ENCODE assay signal across 20 cellular contexts in the genomic region with DNA sequence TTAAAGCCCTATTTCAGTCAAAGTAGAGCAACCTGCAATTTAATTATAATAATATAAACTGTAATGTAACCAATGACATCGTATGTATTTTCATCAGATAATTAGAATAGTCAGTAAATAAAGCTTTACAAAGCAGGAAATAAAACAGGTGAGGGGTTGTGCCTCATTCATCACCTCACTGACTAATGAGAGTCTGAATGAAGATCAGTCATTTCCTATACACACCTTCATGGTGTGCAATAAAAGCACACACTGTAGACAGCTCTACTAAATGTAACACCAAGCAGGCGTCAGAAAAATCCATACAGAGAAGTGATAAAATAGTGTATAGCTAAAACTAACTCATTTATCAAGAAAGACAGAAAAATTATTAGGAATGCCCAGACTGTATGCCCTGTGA.
"Had no signal": no experiment of that assay in that cellular context is flagged by ENCODE, and none has a peak within 500 bp of the region (broad histone marks: within the 10 kb centered on the region; RNA-seq: fewer than 3 reads in every experiment).

No MANE protein-coding gene starts in this region.

- DNase-seq: activated CD4-positive, alpha-beta T cell treated with anti-CD3 and anti-CD28 coated beads for 48 hours; activated CD4-positive, alpha-beta T cell treated with anti-CD3 and anti-CD28 coated beads, Interleukin-2, amount 50 U/mL, for 48 hours; activated CD4-positive, CD25-positive, alpha-beta regulatory T cell treated with anti-CD3 and anti-CD28 coated beads, Interleukin-2, amount 50 U/mL, for 72 hours; activated CD8-positive, alpha-beta memory T cell treated with anti-CD3 and anti-CD28 coated beads, Interleukin-2, amount 10 ng/mL, durations not matched to agents 7 days and 5 days; activated effector memory CD4-positive, alpha-beta T cell treated with anti-CD3 and anti-CD28 coated beads, Interleukin-2, amount 50 U/mL, for 16 hours; activated naive CD4-positive, alpha-beta T cell treated with anti-CD3 and anti-CD28 coated beads for 36 hours; activated T-cell treated with anti-CD3 and anti-CD28 coated beads, Interleukin-2, amount 50 U/mL, for 4 hours; amygdala; Kasumi-1; KBM-7; NCI-H1048; NCI-H1694; NCI-H2029; NCI-H446; NCI-H524; PC-3; SHP77 had no signal

- ATAC-seq: activated CD8-positive, alpha-beta memory T cell treated with anti-CD3 and anti-CD28 coated beads, Interleukin-2, amount 10 ng/mL, durations not matched to agents 7 days and 5 days; activated T-cell treated with anti-CD3 and anti-CD28 coated beads, Interleukin-2, amount 50 U/mL, for 4 hours; PC-3; WTC11 had no signal

- H3K4me3 ChIP-seq: cardiac muscle cell, SJSA1 had no signal
